ENCODE assay signal across 13 cellular contexts in the genomic region with DNA sequence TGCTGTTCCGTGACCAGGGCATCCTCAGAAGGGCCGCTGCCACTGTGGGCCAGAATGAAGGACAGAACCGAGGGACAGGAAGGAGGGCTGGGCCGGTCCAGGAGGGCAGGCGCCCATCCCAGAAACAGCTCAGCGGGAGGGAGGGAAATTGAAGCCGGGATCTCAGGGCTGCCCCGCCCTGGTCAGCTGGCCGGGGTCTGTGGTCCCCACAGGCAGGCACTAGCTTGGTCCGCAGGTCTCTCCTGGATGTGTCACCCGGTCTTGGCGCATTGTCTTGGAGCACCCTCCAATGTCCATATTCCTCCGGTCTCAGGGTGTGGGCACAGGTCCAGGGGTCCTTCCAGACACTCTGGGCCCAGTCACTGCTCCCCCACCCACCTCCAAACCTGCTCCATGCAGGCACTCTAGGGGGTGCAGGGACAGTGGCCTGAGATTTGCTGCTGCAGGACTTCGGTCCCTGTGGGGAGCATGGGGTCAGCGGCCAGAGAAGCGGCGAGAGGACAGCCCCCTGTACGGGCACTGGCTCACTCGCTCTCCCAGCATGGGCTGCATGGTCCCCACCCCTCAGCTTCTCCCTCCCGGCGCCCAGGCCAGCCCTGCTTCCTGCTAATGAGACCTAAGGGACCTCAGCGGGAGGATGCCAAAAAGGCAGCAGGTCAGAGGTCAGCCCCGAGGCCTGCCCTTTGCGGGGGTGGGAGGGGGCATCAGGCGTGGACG. TPM values are rescaled to one million over a fixed set of nuclear protein-coding genes. Genes with fewer than 3 reads are reported as not detected.
DNase-seq lines count a peak whose midpoint lies in the region; ATAC-seq and TF ChIP-seq lines count a peak whose summit lies in the region.
"Had no signal": no experiment of that assay in that cellular context is flagged by ENCODE, and none has a peak within 500 bp of the region (broad histone marks: within the 10 kb centered on the region; RNA-seq: fewer than 3 reads in every experiment).

No MANE protein-coding gene starts in this region.

- no peaks in the 10 kb centered on the region for H3K9me3 Mint-ChIP-seq in activated T-cell treated with anti-CD3 and anti-CD28 coated beads, Interleukin-2, amount 50 U/mL, for 4 hours

- peaks cover 0 to 3% of the 10 kb centered on the region in 2 donors for H3K36me3 ChIP-seq in left lung
- H3K36me3 ChIP-seq in skeletal muscle satellite cell (ENCODE audit: insufficient read depth, low read length), result no peaks in the 10 kb centered on the region

- no peak overlapping the region for H3K4me3 Mint-ChIP-seq in activated T-cell treated with anti-CD3 and anti-CD28 coated beads, Interleukin-2, amount 50 U/mL, for 4 hours
- H3K4me3 Mint-ChIP-seq: T-cell had no signal

- DNase-seq in activated T-cell treated with anti-CD3 and anti-CD28 coated beads, Interleukin-2, amount 50 U/mL, for 4 hours, result peak; percentile 3
- no peak for DNase-seq in activated T-cell treated with anti-CD3 and anti-CD28 coated beads, Interleukin-2, amount 50 U/mL, for 1 hour
- DNase-seq in left lung (peak; percentile 31 to 68), caudate nucleus (lab: John Stamatoyannopoulos, UW) (no peak), NOMO-1 treated with DMSO at 0.1 percent for 48 hours (lab: John Stamatoyannopoulos, UW; ENCODE audit: unreplicated experiment) (no peak), DMS153 (lab: John Stamatoyannopoulos, UW) (no peak)
- DNase-seq: activated T-cell treated with anti-CD3 and anti-CD28 coated beads, Interleukin-2, amount 50 U/mL, for 48 hours; NCI-H82; stimulated activated CD4-positive, alpha-beta T cell treated with anti-CD3 and anti-CD28 coated beads, Interleukin-2, amount 100 ng/mL, for 48 hours had no signal

- H3K9ac ChIP-seq in skeletal muscle satellite cell (ENCODE audit: low read depth, low read length), result no peak overlapping the region

- H3K27me3 Mint-ChIP-seq in activated T-cell treated with anti-CD3 and anti-CD28 coated beads, Interleukin-2, amount 50 U/mL, for 4 hours (ENCODE audit: low read depth), result no peaks in the 10 kb centered on the region
- H3K27me3 Mint-ChIP-seq: T-cell had no signal

- no peak for ATAC-seq in activated T-cell treated with anti-CD3 and anti-CD28 coated beads, Interleukin-2, amount 50 U/mL, for 4 hours
- no peak for ATAC-seq in left lung
- ATAC-seq: T-cell had no signal

- no peaks in the 10 kb centered on the region for H3K9me3 ChIP-seq in left lung
- no peaks in the 10 kb centered on the region for H3K9me3 ChIP-seq in skeletal muscle satellite cell (replicated peaks; ENCODE audit: low read length)

- 0 out of 2 replicates have a peak overlapping the region, but pooled peaks have one; percentile 22 for H3K27ac ChIP-seq in VCaP
- no peak overlapping the region for H3K27ac ChIP-seq in left lung
- H3K27ac ChIP-seq in caudate nucleus (ENCODE audit: low read depth, low read length), result no peak overlapping the region

- H3K4me2 ChIP-seq in skeletal muscle satellite cell (ENCODE audit: low read length), result peak overlapping the region; percentile 4

- no peaks in the 10 kb centered on the region for H3K36me3 Mint-ChIP-seq in activated T-cell treated with anti-CD3 and anti-CD28 coated beads, Interleukin-2, amount 50 U/mL, for 4 hours (ENCODE audit: insufficient read depth)
- H3K36me3 Mint-ChIP-seq: T-cell had no signal

- H3K4me1 ChIP-seq in left lung (peaks cover 0 to 4% of the 10 kb centered on the region in 2 donors), skeletal muscle satellite cell (ENCODE audit: control insufficient read depth, insufficient read depth, low read length) (peaks cover 11% of the 10 kb centered on the region)

- TF ChIP-seq CTCF in VCaP (conservative IDR thresholded peaks at IDR 0.05) (no peak), left lung (IDR thresholded peaks at IDR 0.05) (no peak)

- H3K27me3 ChIP-seq in left lung (no peaks in the 10 kb centered on the region), skeletal muscle satellite cell (ENCODE audit: control insufficient read depth, insufficient read depth, low read length) (no peaks in the 10 kb centered on the region)
- H3K27me3 ChIP-seq: dorsolateral prefrontal cortex had no signal

- intact Hi-C loops in left lung (cut with DNase I), result no loop called here

- H3K4me1 Mint-ChIP-seq in activated T-cell treated with anti-CD3 and anti-CD28 coated beads, Interleukin-2, amount 50 U/mL, for 4 hours (ENCODE audit: low read depth), result peaks cover 43% of the 10 kb centered on the region

- H3K4me3 ChIP-seq in left lung (no peak overlapping the region), skeletal muscle satellite cell (ENCODE audit: low read length) (no peak overlapping the region)
- H3K4me3 ChIP-seq: dorsolateral prefrontal cortex had no signal

RNA-seq across cellular contexts. Expression of gene MXD4, which starts 23.9 kb away (rescaled TPM):
- 1 to 10 TPM; 5.1 to 6.3 (median 5.4) TPM for total RNA-seq in activated T-cell treated with anti-CD3 and anti-CD28 coated beads, Interleukin-2, amount 50 U/mL, for 4 hours
- total RNA-seq in left lung, result 10 to 100 TPM; 52.4 to 84.6 TPM
- 38.9 and 43.9 TPM in 2 replicates for total RNA-seq in skeletal muscle satellite cell (2012; rRNA removed)

RNA-seq across cellular contexts. Expression of gene HAUS3, which starts 43.9 kb away (rescaled TPM):
- 10 to 100 TPM; 20.6 to 24.1 (median 22.5) TPM for total RNA-seq in activated T-cell treated with anti-CD3 and anti-CD28 coated beads, Interleukin-2, amount 50 U/mL, for 4 hours
- total RNA-seq in left lung, result 10 to 100 TPM in 1 of 2 donors, 1 to 10 TPM in 1; 9.7 to 13.3 TPM
- 10.9 and 14.0 TPM in 2 replicates for total RNA-seq in skeletal muscle satellite cell (2012; rRNA removed)

RNA-seq across cellular contexts. Expression of gene POLN, which starts 43.9 kb away (rescaled TPM):
- 1 to 10 TPM in 1 of 3 donors, under 1 TPM in 2; 0.61 to 2.3 (median 0.90) TPM for total RNA-seq in activated T-cell treated with anti-CD3 and anti-CD28 coated beads, Interleukin-2, amount 50 U/mL, for 4 hours
- total RNA-seq in left lung, result 1 to 10 TPM; 3.3 to 3.6 TPM
- total RNA-seq in skeletal muscle satellite cell (2012; rRNA removed), result 2.0 and 2.8 TPM in 2 replicates

Comparison
In these comparisons a context has a peak if more than half of its experiments do, and no peak if none do; other contexts are left out.
1. DNase-seq: peak in activated T-cell treated with anti-CD3 and anti-CD28 coated beads, Interleukin-2, amount 50 U/mL, for 4 hours (single experiment) and left lung (2 of 2); none in activated T-cell treated with anti-CD3 and anti-CD28 coated beads, Interleukin-2, amount 50 U/mL, for 1 hour (single experiment), caudate nucleus (0 of 61), NOMO-1 treated with DMSO at 0.1 percent for 48 hours (single experiment) and DMS153 (single experiment).
2. RNA of gene MXD4, which starts 23.9 kb away (total RNA-seq): 52.4 to 84.6 TPM in left lung; 5.1 to 6.3 TPM in activated T-cell treated with anti-CD3 and anti-CD28 coated beads, Interleukin-2, amount 50 U/mL, for 4 hours; every median in the first group is over 4 times any median in the second.